In genomic region chr7:94620703-94621118, GRCh38 we compare ENCODE assay signal across 8 cellular contexts. TPM values are rescaled to one million over a fixed set of nuclear protein-coding genes. Genes with fewer than 3 reads are reported as not detected.
DNase-seq lines count a peak whose midpoint lies in the region; ATAC-seq, FAIRE-seq and TF ChIP-seq lines count a peak whose summit lies in the region.

No MANE protein-coding gene starts in this region.

- H3K27me3 ChIP-seq in endocrine pancreas (ENCODE audit: control insufficient read depth, insufficient read depth, low read length) = no peaks in the 10 kb centered on the region

- DNase-seq in GM12892 (ENCODE audit: insufficient read length) (peak; percentile 2), HuH-7.5 (ENCODE audit: low spot score) (peak; percentile 17), UCSD-AML1 (lab: John Stamatoyannopoulos, UW; ENCODE audit: unreplicated experiment) (peak; percentile 9), mucosa of gallbladder (ENCODE audit: low spot score) (peak; percentile 73), stromal cell of bone marrow (ENCODE audit: low read depth) (peak; percentile 95), cortex of kidney (lab: John Stamatoyannopoulos, UW) (no peak)

- FAIRE-seq in GM12892 (lab: Jason Lieb, UNC) = peak; percentile 90

- H3K9ac ChIP-seq in endocrine pancreas (ENCODE audit: control insufficient read depth, insufficient read depth, low read length) = no peak overlapping the region

- no peak for TF ChIP-seq POLR2A in GM12892 (IDR thresholded peaks at IDR 0.05; ENCODE audit: low read depth, low read length)

- peaks cover 3% of the 10 kb centered on the region for H3K36me3 ChIP-seq in endocrine pancreas (ENCODE audit: control insufficient read depth, insufficient read depth, low read length)

- H3K9me3 ChIP-seq in endocrine pancreas (ENCODE audit: control insufficient read depth, low read length) = no peaks in the 10 kb centered on the region

- H3K4me1 ChIP-seq in endocrine pancreas (ENCODE audit: control insufficient read depth, insufficient read depth, low read length) = peaks cover 37% of the 10 kb centered on the region

- peak; percentile 100 for ATAC-seq in GM21825 (IDR thresholded peaks at IDR 0.05; ENCODE audit: unreplicated experiment)

- H3K4me3 ChIP-seq in endocrine pancreas (ENCODE audit: control insufficient read depth, insufficient read depth, low read length) = peak overlapping the region; percentile 25

RNA-seq across cellular contexts. Expression of gene SGCE, which starts 35.2 kb away (rescaled TPM):
- 33.2 TPM for polyA plus RNA-seq in GM12892 (2012; ENCODE audit: missing spikeins)
- total RNA-seq in mucosa of gallbladder = 42.6 TPM
